In the genomic region with DNA sequence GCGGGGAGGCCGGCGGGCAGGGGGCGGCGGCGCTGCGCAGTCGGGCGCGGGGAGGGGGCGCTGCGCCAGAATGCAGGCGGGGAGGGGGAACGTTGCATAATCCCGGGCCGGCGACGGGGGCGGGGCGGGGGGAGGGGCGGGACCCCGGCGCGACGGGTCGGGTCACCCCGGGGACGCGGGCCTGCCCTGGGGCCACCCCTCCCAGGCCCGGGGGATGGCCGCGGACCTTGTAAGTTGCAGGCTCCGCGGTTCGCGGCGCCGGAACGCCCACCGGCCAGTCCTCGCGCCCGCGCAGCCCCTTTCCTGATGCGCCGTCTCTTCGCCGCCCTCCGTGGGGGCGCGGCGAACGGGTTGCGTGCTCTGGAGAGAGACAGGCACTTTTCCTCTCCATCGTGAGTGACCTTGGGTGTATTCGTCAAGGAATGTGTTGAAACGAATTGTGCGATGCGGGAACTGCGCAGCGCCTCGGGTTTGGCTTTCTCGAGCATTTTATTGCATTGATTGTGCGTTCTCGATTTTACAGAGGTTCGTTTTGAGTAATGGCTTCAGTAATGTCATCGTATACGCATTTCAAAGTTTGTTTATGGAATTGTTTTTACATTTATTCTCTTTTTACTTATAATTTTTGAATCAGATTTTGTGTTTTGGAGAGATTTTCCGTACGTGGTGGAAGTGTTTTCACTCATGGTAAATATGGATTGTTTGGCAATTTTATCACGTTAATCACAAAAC, we compare ENCODE assay signal across 8 cellular contexts. TPM values are rescaled to one million over a fixed set of nuclear protein-coding genes. Genes with fewer than 3 reads are reported as not detected.
A peak's percentile ranks its signal among the peaks of the same experiment; 100 is the strongest.
DNase-seq lines count a peak whose midpoint lies in the region; TF ChIP-seq lines count a peak whose summit lies in the region.

No MANE protein-coding gene starts in this region.

- DNase-seq in GM10266 (ENCODE audit: extremely low spot score) (peak; percentile 71), H7 (peak; percentile 94), LNCaP clone FGC (ENCODE audit: low read depth) (peak; percentile 26), T1000 (lab: John Stamatoyannopoulos, UW) (peak; percentile 38), T47D (ENCODE audit: low read depth in 1 of 2, low spot score in 1 of 2) (peak; percentile 10 to 64), iPS-NIHi11 (ENCODE audit: low spot score) (peak; percentile 86), skeletal muscle cell (ENCODE audit: low read depth) (no peak), NCI-H187 treated with DMSO at 0.1 percent for 48 hours (lab: John Stamatoyannopoulos, UW) (no peak)

- H3K4me3 ChIP-seq in H7 (ENCODE audit: insufficient read depth, low read depth, low read length) = peak overlapping the region; percentile 76
- H3K4me3 ChIP-seq in LNCaP clone FGC (ENCODE audit: low read depth, low read length) = peak overlapping the region; percentile 85
- peak overlapping the region; percentile 74 for H3K4me3 ChIP-seq in skeletal muscle cell (ENCODE audit: low read depth, low read length)

- TF ChIP-seq CTCF in GM10266 (IDR thresholded peaks at IDR 0.05; ENCODE audit: control insufficient read depth, insufficient read depth, low read depth, missing control alignments) (no peak), LNCaP clone FGC (IDR thresholded peaks at IDR 0.05; ENCODE audit: control insufficient read depth, extremely low read depth, insufficient read depth) (peak; percentile 0; the same call in 1 of the 2 replicates)

- peaks cover 2% of the 10 kb centered on the region for H3K36me3 ChIP-seq in H7 (replicated peaks; ENCODE audit: control insufficient read depth, insufficient read depth, low read length)

- in situ Hi-C loops in T47D (cut with HindIII; ENCODE audit: low pct_unique_long_range_greater_than_20kb, low sequenced_read_pairs) = no loop called here

- H3K27me3 ChIP-seq in H7 (ENCODE audit: control insufficient read depth, insufficient read depth, low read length) = no peaks in the 10 kb centered on the region

RNA-seq across cellular contexts. Expression of a gene that starts 0.8 kb away (rescaled TPM):
- 73.2 and 82.1 TPM in 2 replicates for total RNA-seq in H7 (2014; rRNA removed; shearing (Covaris generic))

Comparison
In these comparisons a context has a peak if more than half of its experiments do, and no peak if none do; other contexts are left out.
1. DNase-seq: peak in GM10266 (single experiment), H7 (single experiment), LNCaP clone FGC (single experiment), T1000 (single experiment), T47D (2 of 2) and iPS-NIHi11 (single experiment); none in skeletal muscle cell (single experiment) and NCI-H187 treated with DMSO at 0.1 percent for 48 hours (single experiment).
2. Peak in every context shown above with its lines, with median percentiles within 50 percentile points of each other: H3K4me3 ChIP-seq.